ENCODE assay signal across 9 cellular contexts in the genomic region with DNA sequence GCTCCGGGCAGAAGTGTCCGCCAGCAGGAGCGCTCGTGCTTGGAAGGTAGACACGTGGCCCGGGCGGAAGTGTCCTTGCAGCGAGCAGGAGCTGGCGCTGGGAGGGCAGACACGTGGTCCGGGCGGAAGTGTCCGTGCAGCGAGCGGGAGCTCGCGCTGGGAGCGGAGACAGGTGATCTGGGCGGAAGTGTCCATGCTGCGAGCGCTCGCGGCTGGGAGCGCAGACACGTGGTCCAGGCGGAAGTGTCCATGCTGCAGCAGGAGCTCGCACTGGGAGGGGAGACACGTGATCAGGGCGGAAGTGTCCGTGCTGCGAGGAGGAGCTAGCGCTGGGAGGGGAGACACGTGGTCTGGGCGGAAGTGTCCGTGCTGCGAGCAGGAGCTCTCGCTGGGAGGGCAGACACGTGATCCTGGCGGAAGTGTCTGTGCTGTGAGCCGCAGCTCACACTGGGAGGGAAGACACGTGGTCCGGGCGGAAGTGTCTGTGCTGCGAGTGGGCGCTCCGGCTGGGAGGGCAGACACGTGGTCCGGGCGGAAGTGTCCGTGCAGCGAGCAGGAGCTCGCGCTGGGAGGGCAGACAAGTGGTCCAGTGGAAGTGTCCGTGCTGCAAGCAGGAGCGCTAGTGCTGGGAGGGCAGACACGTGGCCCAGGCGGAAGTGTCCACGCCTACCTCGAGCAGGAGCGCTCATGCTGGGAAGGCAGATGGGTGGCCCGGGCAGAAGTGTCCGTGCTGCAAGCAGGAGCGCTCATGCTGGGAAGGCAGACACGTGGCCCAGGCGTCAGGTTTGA. TPM values are rescaled to one million over a fixed set of nuclear protein-coding genes. Genes with fewer than 3 reads are reported as not detected.
DNase-seq lines count a peak whose midpoint lies in the region; ATAC-seq and TF ChIP-seq lines count a peak whose summit lies in the region.
"Had no signal": no experiment of that assay in that cellular context is flagged by ENCODE, and none has a peak within 500 bp of the region (broad histone marks: within the 10 kb centered on the region; RNA-seq: fewer than 3 reads in every experiment).

No MANE protein-coding gene starts in this region.

- H3K4me3 ChIP-seq in astrocyte of the cerebellum (ENCODE audit: low read depth, low read length) (peak overlapping the region; percentile 3), transverse colon (no peak overlapping the region)
- H3K4me3 ChIP-seq: body of pancreas had no signal

- H3K27ac ChIP-seq in transverse colon: no peak overlapping the region
- H3K27ac ChIP-seq: body of pancreas had no signal

- 88 to 94% methylated on average over 9 to 65 of the region's 65 CpGs for WGBS in transverse colon (ENCODE audit: low coverage in 1 of 2), 2 donors

- ATAC-seq in HG03095 (IDR thresholded peaks at IDR 0.05; ENCODE audit: unreplicated experiment): no peak
- no peak for ATAC-seq in HG02588 (IDR thresholded peaks at IDR 0.05; ENCODE audit: unreplicated experiment)
- ATAC-seq: body of pancreas had no signal

- in situ Hi-C loops in astrocyte of the cerebellum (cut with HindIII; ENCODE audit: low sequenced_read_pairs) (no loop called here), transverse colon (cut with MboI; ENCODE audit: low pct_ligation_motif_present in 1 of 4, low pct_unique_long_range_greater_than_20kb in 1 of 4, low sequenced_read_pairs in 3 of 4) (no loop called here)

- no peaks in the 10 kb centered on the region for H3K9me3 ChIP-seq in transverse colon
- H3K9me3 ChIP-seq: body of pancreas had no signal

- TF ChIP-seq EP300 in transverse colon (IDR thresholded peaks at IDR 0.05; ENCODE audit: low read depth): no peak

- peaks cover 0 to 21% (median 10%) of the 10 kb centered on the region in 4 donors for H3K36me3 ChIP-seq in transverse colon

- intact Hi-C loops in transverse colon (cut with DNase I; ENCODE audit: low total_unique reads): no loop called here

- TF ChIP-seq CTCF in astrocyte of the cerebellum (IDR thresholded peaks at IDR 0.05; ENCODE audit: low read depth, low read length, missing control alignments): no peak
- no peak for TF ChIP-seq CTCF in transverse colon (IDR thresholded peaks at IDR 0.05)

- no peaks in the 10 kb centered on the region for H3K27me3 ChIP-seq in transverse colon
- H3K27me3 ChIP-seq: body of pancreas had no signal

- DNase-seq in AG08396 (ENCODE audit: low spot score): peak; percentile 73
- DNase-seq in NCI-H1105 treated with DMSO at 0.1 percent for 48 hours (lab: John Stamatoyannopoulos, UW): peak; percentile 99
- no peak for DNase-seq in astrocyte of the cerebellum (ENCODE audit: low read depth)
- DNase-seq in left kidney (ENCODE audit: low read depth, low spot score): peak; percentile 39
- DNase-seq in islet precursor cell: no peak
- no peak for DNase-seq in transverse colon

- peaks cover 15 to 22% (median 18%) of the 10 kb centered on the region in 4 donors for H3K4me1 ChIP-seq in transverse colon

- TF ChIP-seq POLR2A in transverse colon (IDR thresholded peaks at IDR 0.05): no peak

RNA-seq across cellular contexts. Expression of gene PRKAR1B, which starts 41.1 kb away (rescaled TPM):
- 10 to 100 TPM; 15.7 to 53.9 (median 16.9) TPM for total RNA-seq in transverse colon

RNA-seq across cellular contexts. Expression of gene DNAAF5, which starts 41.6 kb away (rescaled TPM):
- total RNA-seq in transverse colon: 10 to 100 TPM; 20.5 to 97.3 (median 34.6) TPM

Comparison
In these comparisons a context has a peak if more than half of its experiments do, and no peak if none do; other contexts are left out.
1. DNase-seq: peak in AG08396 (single experiment), NCI-H1105 treated with DMSO at 0.1 percent for 48 hours (single experiment) and left kidney (single experiment); none in astrocyte of the cerebellum (single experiment), islet precursor cell (single experiment) and transverse colon (single experiment).